ENCODE assay signal across 24 cellular contexts in genomic region chr2:142778289-142778688, GRCh38.
"Had no signal": no experiment of that assay in that cellular context is flagged by ENCODE, and none has a peak within 500 bp of the region (broad histone marks: within the 10 kb centered on the region; RNA-seq: fewer than 3 reads in every experiment).

No MANE protein-coding gene starts in this region.

- H3K4me3 ChIP-seq: ascending aorta, cardiac muscle cell had no signal

- ATAC-seq: activated CD4-positive, alpha-beta T cell treated with anti-CD3 and anti-CD28 coated beads for 36 hours; activated CD8-positive, alpha-beta T cell treated with anti-CD3 and anti-CD28 coated beads, Interleukin-2, amount 10 ng/mL, durations not matched to agents 7 days and 5 days; Right ventricle myocardium inferior had no signal

- H3K36me3 ChIP-seq: ascending aorta, cardiac muscle cell had no signal

- DNase-seq: activated CD4-positive, alpha-beta T cell treated with anti-CD3 and anti-CD28 coated beads for 36 hours; activated CD4-positive, alpha-beta T cell treated with anti-CD3 and anti-CD28 coated beads, Interleukin-2, amount 10 ng/mL, durations not matched to agents 7 days and 5 days; activated CD4-positive, alpha-beta T cell treated with anti-CD3 and anti-CD28 coated beads, Interleukin-2, amount 50 U/mL, for 48 hours; activated CD8-positive, alpha-beta T cell treated with anti-CD3 and anti-CD28 coated beads, Interleukin-2, amount 10 ng/mL, durations not matched to agents 7 days and 5 days; activated gamma-delta T cell; activated naive CD4-positive, alpha-beta T cell treated with Interleukin-2 at 50 U/mL for 16 hours; activated naive CD8-positive, alpha-beta T cell treated with anti-CD3 and anti-CD28 coated beads, Interleukin-2, amount 10 ng/mL, durations not matched to agents 7 days and 5 days; activated T-cell treated with anti-CD3 and anti-CD28 coated beads, Interleukin-2, amount 50 U/mL, for 24 hours; amygdala; NCI-H1048; NCI-H1105 treated with DMSO at 0.1 percent for 48 hours; NCI-H1436; NCI-H1694; NCI-H1930; NCI-H2081 treated with DMSO at 0.1 percent for 48 hours; NCI-H226; NCI-H446 treated with DMSO at 0.1 percent for 48 hours; NCI-H524 treated with DMSO at 0.1 percent for 48 hours; T1000 had no signal

- H3K9me3 ChIP-seq: ascending aorta had no signal

- H3K4me2 ChIP-seq: KMS-11 had no signal

- H3K4me1 ChIP-seq: ascending aorta had no signal

- H3K27ac ChIP-seq: ascending aorta, cardiac muscle cell, KMS-11, RWPE1 had no signal

- H3K27me3 ChIP-seq: ascending aorta, cardiac muscle cell had no signal

- H3K9ac ChIP-seq: KMS-11 had no signal
